ENCODE assay signal across 1 cellular context in the genomic region with DNA sequence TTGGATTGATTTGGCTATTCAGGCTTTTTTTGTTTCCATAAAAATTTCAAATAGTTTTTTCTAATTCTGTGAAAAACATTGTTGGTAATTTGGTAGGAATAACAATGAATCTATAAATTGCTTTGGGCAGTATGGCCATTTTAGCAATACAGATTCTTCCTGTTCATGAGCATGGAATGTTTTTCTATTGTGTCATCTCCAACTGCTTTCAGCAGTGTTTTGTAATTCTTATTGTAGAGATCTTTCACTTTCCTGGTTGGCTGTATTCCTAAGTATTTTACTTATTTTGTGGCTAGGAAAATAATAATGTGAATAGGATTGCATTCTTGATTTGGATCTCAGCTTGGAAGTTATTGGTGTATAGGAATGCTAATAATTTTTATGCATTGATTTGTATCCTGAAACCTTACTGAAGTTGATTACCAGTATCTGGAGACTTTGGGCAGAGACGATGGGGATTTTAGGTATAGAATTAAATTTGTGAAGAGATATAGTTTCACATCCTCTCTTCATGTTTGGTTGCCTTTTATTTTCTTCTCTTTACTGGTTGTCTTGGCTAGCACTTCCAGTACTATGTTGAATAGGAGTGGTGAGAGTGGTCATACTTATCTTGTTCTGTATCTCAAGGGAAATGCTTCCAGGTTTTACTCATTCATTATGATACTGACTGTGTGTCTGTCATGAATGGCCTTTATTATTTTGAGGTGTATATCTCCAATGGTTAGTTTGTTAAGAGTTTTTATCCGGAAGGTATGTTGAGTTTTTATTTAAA.
TF ChIP-seq lines count a peak whose summit lies in the region.

No MANE protein-coding gene starts in this region.

TF ChIP-seq in SK-N-SH, 30 proteins besides CTCF, POLR2A, EP300 and RAD21 (continued from another document):
- TF ChIP-seq PBX3 (IDR thresholded peaks at IDR 0.05) (peak; percentile 52; the same call in 1 of the 2 replicates), RXRA (IDR thresholded peaks at IDR 0.05; ENCODE audit: borderline replicate concordance, low read depth) (no peak), NFIC (IDR thresholded peaks at IDR 0.05; ENCODE audit: borderline replicate concordance) (peak; percentile 19), JUND (IDR thresholded peaks at IDR 0.05) (peak; percentile 16; the same call in 1 of the 2 replicates), TEAD4 (IDR thresholded peaks at IDR 0.05; ENCODE audit: borderline replicate concordance, insufficient read depth) (no peak), TCF12 (IDR thresholded peaks at IDR 0.05) (peak; percentile 24; the same call in 1 of the 2 replicates), RFX5 (IDR thresholded peaks at IDR 0.05; ENCODE audit: low read length) (no peak)
